ENCODE assay signal across 1 cellular context in the genomic region with DNA sequence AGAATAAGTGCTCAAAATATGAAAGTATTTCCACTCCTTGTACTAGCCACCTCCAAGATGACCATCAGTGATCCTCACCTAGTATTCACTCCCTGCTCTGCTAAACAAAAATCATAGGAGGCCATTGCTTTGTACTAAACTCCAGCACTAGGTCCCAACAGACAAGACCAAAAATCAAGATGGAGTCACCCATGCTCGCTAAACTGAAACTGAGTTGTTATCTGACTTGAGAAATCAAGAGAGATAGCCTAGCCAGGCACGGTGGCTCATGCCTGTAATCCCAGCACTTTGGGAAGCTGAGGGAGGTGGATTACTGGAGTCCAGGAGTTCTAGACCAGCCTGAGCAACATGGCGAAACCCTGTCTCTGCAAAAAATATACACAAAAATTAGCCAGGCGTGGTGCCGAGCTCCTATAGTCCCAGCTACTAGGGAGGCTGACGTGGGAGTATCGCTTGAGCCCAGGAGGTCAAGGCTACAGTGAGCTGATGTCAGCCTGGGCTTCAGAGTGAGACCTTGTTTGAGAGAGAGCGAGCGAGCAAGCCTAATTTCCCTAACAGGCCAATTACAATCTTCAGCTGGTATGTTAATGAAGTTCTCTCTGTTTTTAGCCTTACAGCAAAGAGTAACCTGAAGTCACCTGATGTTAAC.
TF ChIP-seq lines count a peak whose summit lies in the region.

No MANE protein-coding gene starts in this region.

TF ChIP-seq in endothelial cell of umbilical vein, 7 proteins besides CTCF, POLR2A, EP300 and RAD21:
- no peak for TF ChIP-seq GATA2 (IDR thresholded peaks at IDR 0.05; ENCODE audit: insufficient read depth, insufficient read length, low read depth, low read length)
- TF ChIP-seq, protein P1, sequence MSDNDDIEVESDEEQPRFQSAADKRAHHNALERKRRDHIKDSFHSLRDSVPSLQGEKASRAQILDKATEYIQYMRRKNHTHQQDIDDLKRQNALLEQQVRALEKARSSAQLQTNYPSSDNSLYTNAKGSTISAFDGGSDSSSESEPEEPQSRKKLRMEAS (IDR thresholded peaks at IDR 0.05; ENCODE audit: insufficient read depth, insufficient read length): no peak
- TF ChIP-seq MYC (IDR thresholded peaks at IDR 0.05; ENCODE audit: low read depth, low read length): no peak
- TF ChIP-seq JUN (IDR thresholded peaks at IDR 0.05; ENCODE audit: borderline replicate concordance, insufficient read depth, insufficient read length, low read depth): no peak
- TF ChIP-seq EZH2 (IDR thresholded peaks at IDR 0.05; ENCODE audit: borderline replicate concordance, low read depth, low read length, severe bottlenecking): no peak
- no peak for TF ChIP-seq FOS (IDR thresholded peaks at IDR 0.05; ENCODE audit: borderline replicate concordance, insufficient read depth, low read length)
- TF ChIP-seq POLR2AphosphoS5 (IDR thresholded peaks at IDR 0.05; ENCODE audit: insufficient read depth, low read depth, low read length): no peak
TF ChIP-seq in endothelial cell of umbilical vein: peak in this region for 0.
